Comparison of ENCODE assay signal across 24 cellular contexts in genomic region chr1:238648296-238648695, GRCh38.
DNase-seq lines count a peak whose midpoint lies in the region; ATAC-seq and TF ChIP-seq lines count a peak whose summit lies in the region.
"Had no signal": no experiment of that assay in that cellular context is flagged by ENCODE, and none has a peak within 500 bp of the region (broad histone marks: within the 10 kb centered on the region; RNA-seq: fewer than 3 reads in every experiment).

No MANE protein-coding gene starts in this region.

- H3K4me1 ChIP-seq in cardiac muscle cell (ENCODE audit: low read depth) (peaks cover 7% of the 10 kb centered on the region), left ventricle myocardium inferior (no peaks in the 10 kb centered on the region), iPS-20b (ENCODE audit: insufficient read depth, low read length) (peaks cover 23% of the 10 kb centered on the region)
- H3K4me1 ChIP-seq: adrenal gland, heart right ventricle, transverse colon had no signal

- DNase-seq in cardiac muscle cell (ENCODE audit: low read depth in 1 of 2, low spot score in 1 of 2), result no peak
- DNase-seq in left ventricle myocardium inferior, result no peak
- no peak for DNase-seq in superior temporal gyrus (ENCODE audit: extremely low spot score)
- no peak for DNase-seq in inferior parietal cortex (ENCODE audit: extremely low spot score)
- DNase-seq in CD1c-positive myeloid dendritic cell (ENCODE audit: extremely low spot score), result no peak
- no peak for DNase-seq in NCI-H1694 treated with DMSO at 0.1 percent for 48 hours (lab: John Stamatoyannopoulos, UW)
- DNase-seq: 8988T; activated CD4-positive, alpha-beta T cell treated with anti-CD3 and anti-CD28 coated beads for 1 hour; activated T-cell treated with anti-CD3 and anti-CD28 coated beads, Interleukin-2, amount 50 U/mL, for 24 hours; adrenal gland; dermis blood vessel endothelial cell; heart right ventricle; immature natural killer cell; NCI-H1048; NCI-H2029 treated with DMSO at 0.1 percent for 48 hours; NCI-H345; SHP77; small intestine; stimulated activated CD4-positive, alpha-beta T cell treated with anti-CD3 and anti-CD28 coated beads, Interleukin-4, amount 100 ng/mL, for 1 hour; stimulated activated naive CD8-positive, alpha-beta T cell treated with anti-CD3 and anti-CD28 coated beads, Interleukin-15, Interleukin-2, amounts not matched to agents 100 U/mL and 50 U/mL, for 24 hours; T-helper 1 cell; transverse colon had no signal

- no peak overlapping the region for H3K4me3 ChIP-seq in cardiac muscle cell
- no peak overlapping the region for H3K4me3 ChIP-seq in left ventricle myocardium inferior
- H3K4me3 ChIP-seq in iPS-20b (ENCODE audit: low read length), result no peak overlapping the region; the same call in 1 of the 2 replicates
- H3K4me3 ChIP-seq: adrenal gland, heart right ventricle, transverse colon had no signal

- peak overlapping the region; percentile 52; the same call in 1 of the 2 replicates for H3K9ac ChIP-seq in iPS-20b (ENCODE audit: low read depth, low read length)

- intact Hi-C loops in left ventricle myocardium inferior (cut with micrococcal nuclease), result no loop called here

- ATAC-seq in SK-N-SH treated with all-trans-retinoic acid at 6 μM for 48 hours, result no peak
- ATAC-seq: heart right ventricle; stimulated activated naive CD8-positive, alpha-beta T cell treated with anti-CD3 and anti-CD28 coated beads, Interleukin-15, Interleukin-2, amounts not matched to agents 100 U/mL and 50 U/mL, for 24 hours had no signal

- H3K9me3 ChIP-seq in cardiac muscle cell (ENCODE audit: low read depth), result no peaks in the 10 kb centered on the region
- H3K9me3 ChIP-seq in left ventricle myocardium inferior (replicated peaks), result peaks cover 25% of the 10 kb centered on the region
- H3K9me3 ChIP-seq in iPS-20b (ENCODE audit: insufficient read depth, low read depth, low read length), result no peaks in the 10 kb centered on the region
- H3K9me3 ChIP-seq: adrenal gland, transverse colon had no signal

- no peaks in the 10 kb centered on the region for H3K27me3 ChIP-seq in cardiac muscle cell
- H3K27me3 ChIP-seq in left ventricle myocardium inferior (ENCODE audit: low read depth), result no peaks in the 10 kb centered on the region
- H3K27me3 ChIP-seq in iPS-20b (ENCODE audit: insufficient read depth, low read length), result no peaks in the 10 kb centered on the region
- H3K27me3 ChIP-seq: adrenal gland, heart right ventricle, transverse colon had no signal

- TF ChIP-seq CTCF in cardiac muscle cell (IDR thresholded peaks at IDR 0.05; ENCODE audit: low read depth, low read length) (no peak), left ventricle myocardium inferior (IDR thresholded peaks at IDR 0.05; ENCODE audit: borderline replicate concordance) (no peak)

- H3K36me3 ChIP-seq in cardiac muscle cell (no peaks in the 10 kb centered on the region), left ventricle myocardium inferior (no peaks in the 10 kb centered on the region), iPS-20b (ENCODE audit: insufficient read depth, low read depth, low read length) (no peaks in the 10 kb centered on the region)
- H3K36me3 ChIP-seq: adrenal gland, heart right ventricle, transverse colon had no signal

- peak overlapping the region; percentile 92 for H3K27ac ChIP-seq in cardiac muscle cell
- H3K27ac ChIP-seq in left ventricle myocardium inferior (replicated peaks), result no peak overlapping the region
- peak overlapping the region; percentile 4 for H3K27ac ChIP-seq in iPS-20b (ENCODE audit: low read length)
- H3K27ac ChIP-seq: adrenal gland, heart right ventricle, transverse colon had no signal

TF ChIP-seq in SK-N-SH treated with all-trans-retinoic acid at 6 μM for 48 hours, 23 proteins besides CTCF, POLR2A, EP300 and RAD21:
- TF ChIP-seq, protein P1, sequence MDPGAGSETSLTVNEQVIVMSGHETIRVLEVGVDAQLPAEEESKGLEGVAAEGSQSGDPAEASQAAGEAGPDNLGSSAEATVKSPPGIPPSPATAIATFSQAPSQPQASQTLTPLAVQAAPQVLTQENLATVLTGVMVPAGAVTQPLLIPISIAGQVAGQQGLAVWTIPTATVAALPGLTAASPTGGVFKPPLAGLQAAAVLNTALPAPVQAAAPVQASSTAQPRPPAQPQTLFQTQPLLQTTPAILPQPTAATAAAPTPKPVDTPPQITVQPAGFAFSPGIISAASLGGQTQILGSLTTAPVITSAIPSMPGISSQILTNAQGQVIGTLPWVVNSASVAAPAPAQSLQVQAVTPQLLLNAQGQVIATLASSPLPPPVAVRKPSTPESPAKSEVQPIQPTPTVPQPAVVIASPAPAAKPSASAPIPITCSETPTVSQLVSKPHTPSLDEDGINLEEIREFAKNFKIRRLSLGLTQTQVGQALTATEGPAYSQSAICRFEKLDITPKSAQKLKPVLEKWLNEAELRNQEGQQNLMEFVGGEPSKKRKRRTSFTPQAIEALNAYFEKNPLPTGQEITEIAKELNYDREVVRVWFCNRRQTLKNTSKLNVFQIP (CRISPR knock-in tag; IDR thresholded peaks at IDR 0.05; ENCODE audit: borderline replicate concordance, low read depth), result no peak
- TF ChIP-seq GLIS3 (CRISPR knock-in tag; IDR thresholded peaks at IDR 0.05), result no peak
- no peak for TF ChIP-seq TSHZ2 (CRISPR knock-in tag; IDR thresholded peaks at IDR 0.05)
- TF ChIP-seq ZC3H10 (CRISPR knock-in tag; IDR thresholded peaks at IDR 0.05), result 0 out of 2 replicates have a peak, but pooled peaks have one; percentile 23
- no peak for TF ChIP-seq ZFP30 (CRISPR knock-in tag; IDR thresholded peaks at IDR 0.05)
- TF ChIP-seq ZNF70 (CRISPR knock-in tag; IDR thresholded peaks at IDR 0.05), result no peak
- TF ChIP-seq RARB (CRISPR knock-in tag; IDR thresholded peaks at IDR 0.05), result no peak
